In genomic region chr2:33607905-33608304, GRCh38 we compare ENCODE assay signal across 13 cellular contexts.
"Had no signal": no experiment of that assay in that cellular context is flagged by ENCODE, and none has a peak within 500 bp of the region (broad histone marks: within the 10 kb centered on the region; RNA-seq: fewer than 3 reads in every experiment).

No MANE protein-coding gene starts in this region.

- H3K9me3 ChIP-seq: colonic mucosa, transverse colon had no signal

- H3K36me3 Mint-ChIP-seq: stimulated activated effector memory CD8-positive, alpha-beta T cell treated with anti-CD3 and anti-CD28 coated beads, Interleukin-12 subunit alpha, Interleukin-12 subunit beta, amount 100 ng/mL, for 72 hours had no signal

- H3K27me3 ChIP-seq: colonic mucosa, transverse colon had no signal

- H3K36me3 ChIP-seq: colonic mucosa, transverse colon had no signal

- H3K4me3 ChIP-seq: colonic mucosa, SK-N-MC, transverse colon had no signal

- ATAC-seq: activated CD4-positive, alpha-beta T cell treated with anti-CD3 and anti-CD28 coated beads for 36 hours; activated CD8-positive, alpha-beta T cell treated with anti-CD3 and anti-CD28 coated beads for 36 hours; stimulated activated effector memory CD8-positive, alpha-beta T cell treated with anti-CD3 and anti-CD28 coated beads, Interleukin-12 subunit alpha, Interleukin-12 subunit beta, amount 100 ng/mL, for 72 hours had no signal

- H3K27ac ChIP-seq: colonic mucosa, SK-N-MC, transverse colon, VCaP had no signal

- H3K4me1 Mint-ChIP-seq: activated CD4-positive, alpha-beta T cell treated with anti-CD3 and anti-CD28 coated beads for 36 hours; stimulated activated effector memory CD8-positive, alpha-beta T cell treated with anti-CD3 and anti-CD28 coated beads, Interleukin-12 subunit alpha, Interleukin-12 subunit beta, amount 100 ng/mL, for 72 hours had no signal

- H3K27me3 Mint-ChIP-seq: activated CD4-positive, alpha-beta T cell treated with anti-CD3 and anti-CD28 coated beads for 36 hours; activated CD8-positive, alpha-beta T cell treated with anti-CD3 and anti-CD28 coated beads for 36 hours had no signal

- H3K4me3 Mint-ChIP-seq: activated CD4-positive, alpha-beta T cell treated with anti-CD3 and anti-CD28 coated beads for 36 hours; activated CD8-positive, alpha-beta T cell treated with anti-CD3 and anti-CD28 coated beads for 36 hours; neural crest cell; stimulated activated effector memory CD8-positive, alpha-beta T cell treated with anti-CD3 and anti-CD28 coated beads, Interleukin-12 subunit alpha, Interleukin-12 subunit beta, amount 100 ng/mL, for 72 hours had no signal

- H3K27ac Mint-ChIP-seq: activated CD4-positive, alpha-beta T cell treated with anti-CD3 and anti-CD28 coated beads for 36 hours; activated CD8-positive, alpha-beta T cell treated with anti-CD3 and anti-CD28 coated beads for 36 hours; stimulated activated effector memory CD8-positive, alpha-beta T cell treated with anti-CD3 and anti-CD28 coated beads, Interleukin-12 subunit alpha, Interleukin-12 subunit beta, amount 100 ng/mL, for 72 hours had no signal

- H3K4me1 ChIP-seq: colonic mucosa, transverse colon had no signal

- H3K9me3 Mint-ChIP-seq: activated CD8-positive, alpha-beta T cell treated with anti-CD3 and anti-CD28 coated beads for 36 hours; stimulated activated effector memory CD8-positive, alpha-beta T cell treated with anti-CD3 and anti-CD28 coated beads, Interleukin-12 subunit alpha, Interleukin-12 subunit beta, amount 100 ng/mL, for 72 hours had no signal

- DNase-seq: activated CD4-positive, alpha-beta T cell treated with anti-CD3 and anti-CD28 coated beads for 36 hours; activated CD8-positive, alpha-beta memory T cell treated with anti-CD3 and anti-CD28 coated beads, Interleukin-2, amount 50 U/mL, for 4 hours; activated CD8-positive, alpha-beta T cell treated with anti-CD3 and anti-CD28 coated beads for 36 hours; activated naive CD4-positive, alpha-beta T cell treated with Interleukin-2 at 50 U/mL for 16 hours; colonic mucosa; effector CD8-positive, alpha-beta T cell; hypothalamus; T-helper 1 cell; transverse colon had no signal
